In genomic region chr17:68308486-68308885, GRCh38 we compare ENCODE assay signal across 1 cellular context. TPM values are rescaled to one million over a fixed set of nuclear protein-coding genes. Genes with fewer than 3 reads are reported as not detected.
"Had no signal": no experiment of that assay in that cellular context is flagged by ENCODE, and none has a peak within 500 bp of the region (broad histone marks: within the 10 kb centered on the region; RNA-seq: fewer than 3 reads in every experiment).

No MANE protein-coding gene starts in this region.

RNA-seq across cellular contexts. Expression of gene SLC16A6, which starts 17.6 kb away (rescaled TPM):
- total RNA-seq: HT-29 had no signal
